ENCODE assay signal across 7 cellular contexts in genomic region chr10:43140414-43140813, GRCh38. TPM values are rescaled to one million over a fixed set of nuclear protein-coding genes. Genes with fewer than 3 reads are reported as not detected.
DNase-seq lines count a peak whose midpoint lies in the region; ATAC-seq and TF ChIP-seq lines count a peak whose summit lies in the region.

No MANE protein-coding gene starts in this region.

- peaks cover 9% of the 10 kb centered on the region for H3F3A ChIP-seq in PC-3 (ENCODE audit: low read length, unreplicated experiment)

- H3K9ac ChIP-seq in PC-3 (ENCODE audit: low read length): no peak overlapping the region

- intact Hi-C loops in PC-3 (cut with micrococcal nuclease): loop anchor here (1.0 to 10.0 kb wide), 2 partner anchors 144 to 296 kb away; no protein-coding TSS in a partner anchor
- intact Hi-C loops in vagina (cut with DNase I): no loop called here

- H3K4me1 ChIP-seq in PC-3 (ENCODE audit: insufficient read depth, low read length) (peaks cover 24% of the 10 kb centered on the region), vagina (peaks cover 53% of the 10 kb centered on the region)

- BruUV-seq in PC-3 (replicated peaks; lab: Mats Ljungman, UMichigan): no TSS peak

- H3K9me3 ChIP-seq in PC-3 (ENCODE audit: low read length) (no peaks in the 10 kb centered on the region), vagina (no peaks in the 10 kb centered on the region)

- peaks cover 14% of the 10 kb centered on the region; the same call in 1 of the 2 replicates for H4K20me1 ChIP-seq in PC-3 (ENCODE audit: low read length)

- H3K4me3 ChIP-seq in PC-3 (ENCODE audit: low read length) (peak overlapping the region; percentile 87; the same call in 1 of the 2 replicates), fibroblast of pulmonary artery (replicated peaks; ENCODE audit: low read depth, low read length) (peak overlapping the region; percentile 77), vagina (no peak overlapping the region)

- CTCF ChIA-PET in PC-3 (lab: Charles Lee): no interaction called here

- ATAC-seq in GM18861 (IDR thresholded peaks at IDR 0.05; ENCODE audit: unreplicated experiment) (peak; percentile 49), HG02938 (IDR thresholded peaks at IDR 0.05; ENCODE audit: unreplicated experiment) (peak; percentile 56), PC-3 (peak; percentile 78)

- no peaks in the 10 kb centered on the region for H3K9me2 ChIP-seq in PC-3 (replicated peaks; ENCODE audit: low read length)

- H3K27me3 ChIP-seq in PC-3 (ENCODE audit: low read length): no peaks in the 10 kb centered on the region
- no peaks in the 10 kb centered on the region for H3K27me3 ChIP-seq in vagina

- no peak overlapping the region for H2AFZ ChIP-seq in PC-3 (ENCODE audit: low read length)

- POLR2A ChIA-PET in PC-3 (lab: Charles Lee; ENCODE audit: unreplicated experiment): no interaction called here

- peak overlapping the region; percentile 83 for H3K4me2 ChIP-seq in PC-3 (ENCODE audit: low read length)

- DNase-seq in PC-3: peak; percentile 97
- peak; percentile 89 for DNase-seq in fibroblast of pulmonary artery (ENCODE audit: low read depth)
- DNase-seq in vagina (ENCODE audit: extremely low spot score in 2 of 2): no peak
- no peak for DNase-seq in NCI-H146 treated with DMSO at 0.1 percent for 48 hours (lab: John Stamatoyannopoulos, UW; ENCODE audit: unreplicated experiment)
- DNase-seq in DMS79 (lab: John Stamatoyannopoulos, UW): no peak

- TF ChIP-seq POLR2A in vagina (IDR thresholded peaks at IDR 0.05): no peak

- H3K27ac ChIP-seq in PC-3 (ENCODE audit: low read length): peak overlapping the region; percentile 43
- H3K27ac ChIP-seq in vagina: peak overlapping the region; percentile 1

- H3K79me2 ChIP-seq in PC-3 (ENCODE audit: low read length): peaks cover 43% of the 10 kb centered on the region

- H3K36me3 ChIP-seq in PC-3 (ENCODE audit: low read depth, low read length) (no peaks in the 10 kb centered on the region), vagina (no peaks in the 10 kb centered on the region)

- TF ChIP-seq CTCF in PC-3 (conservative IDR thresholded peaks at IDR 0.05; ENCODE audit: low read depth, low read length): no peak
- no peak for TF ChIP-seq CTCF in fibroblast of pulmonary artery (IDR thresholded peaks at IDR 0.05; ENCODE audit: low read length, missing control alignments)
- no peak for TF ChIP-seq CTCF in vagina (IDR thresholded peaks at IDR 0.05)

RNA-seq across cellular contexts. Expression of gene CSGALNACT2, which starts 2.2 kb away (rescaled TPM):
- total RNA-seq in PC-3 (2014; rRNA removed) (3.6 and 3.9 TPM in 2 replicates), vagina (21.9 TPM)

Comparison
In these comparisons a context has a peak if more than half of its experiments do, and no peak if none do; other contexts are left out.
1. DNase-seq: peak in PC-3 (single experiment) and fibroblast of pulmonary artery (single experiment); none in vagina (0 of 2), NCI-H146 treated with DMSO at 0.1 percent for 48 hours (single experiment) and DMS79 (single experiment).
2. H3K4me3 ChIP-seq: peak in PC-3 (single experiment) and fibroblast of pulmonary artery (single experiment); none in vagina (0 of 2).
3. Peak in every context shown above with its lines, with median percentiles within 50 percentile points of each other: ATAC-seq.